In genomic region chr11:121870202-121871045, GRCh38 we compare ENCODE assay signal across 1 cellular context.
TF ChIP-seq lines count a peak whose summit lies in the region.

No MANE protein-coding gene starts in this region.

TF ChIP-seq in GM23338, 12 proteins besides CTCF, POLR2A, EP300 and RAD21 (continued from another document):
- no peak for TF ChIP-seq REST (IDR thresholded peaks at IDR 0.05; ENCODE audit: unreplicated experiment)
- no peak for TF ChIP-seq JUNB (IDR thresholded peaks at IDR 0.05; ENCODE audit: unreplicated experiment)
- TF ChIP-seq EZH2phosphoT487 (IDR thresholded peaks at IDR 0.05; ENCODE audit: unreplicated experiment): no peak
- TF ChIP-seq ETS1 (IDR thresholded peaks at IDR 0.05): no peak
- TF ChIP-seq STAT1 (IDR thresholded peaks at IDR 0.05; ENCODE audit: unreplicated experiment): no peak
- TF ChIP-seq ZNF331 (CRISPR knock-in tag; IDR thresholded peaks at IDR 0.05; ENCODE audit: low read depth): no peak
